In genomic region chr7:100964630-100965029, GRCh38 we compare ENCODE assay signal across 24 cellular contexts. TPM values are rescaled to one million over a fixed set of nuclear protein-coding genes. Genes with fewer than 3 reads are reported as not detected.
A peak's percentile ranks its signal among the peaks of the same experiment; 100 is the strongest.
DNase-seq lines count a peak whose midpoint lies in the region; ATAC-seq, FAIRE-seq and TF ChIP-seq lines count a peak whose summit lies in the region.
"Had no signal": no experiment of that assay in that cellular context is flagged by ENCODE, and none has a peak within 500 bp of the region (broad histone marks: within the 10 kb centered on the region; RNA-seq: fewer than 3 reads in every experiment).

No MANE protein-coding gene starts in this region.

- H4K8ac ChIP-seq in IMR-90 (ENCODE audit: low read depth in 2 of 2, low read length in 2 of 2) (no peak overlapping the region), H1 (ENCODE audit: extremely low read depth, insufficient read depth, low read length) (no peak overlapping the region)

- H3K9me3 ChIP-seq in IMR-90 (ENCODE audit: control insufficient read depth, insufficient read depth, low read length) = no peaks in the 10 kb centered on the region; the same call in 1 of the 2 replicates
- no peaks in the 10 kb centered on the region for H3K9me3 ChIP-seq in H1 (ENCODE audit: insufficient read depth in 2 of 2, low read depth in 1 of 2, low read length in 1 of 2)
- H3K9me3 ChIP-seq in kidney (ENCODE audit: control insufficient read depth in 1 of 2, low read length in 2 of 2) = no peaks in the 10 kb centered on the region
- H3K9me3 ChIP-seq in psoas muscle = no peaks in the 10 kb centered on the region
- no peaks in the 10 kb centered on the region for H3K9me3 ChIP-seq in adrenal gland (replicated peaks in 1 of 3)
- H3K9me3 ChIP-seq: SK-N-SH had no signal

- H3K23me2 ChIP-seq in H1 (ENCODE audit: low read depth, low read length) = peaks cover 9% of the 10 kb centered on the region; the same call in 1 of the 2 replicates

- intact Hi-C loops in IMR-90 (cut with micrococcal nuclease) (no loop called here), kidney (cut with DNase I) (no loop called here), psoas muscle (cut with DNase I) (loop anchor here in 1 of 2 donors (5.0 kb wide), 1 partner anchor 93 kb away; no protein-coding TSS in a partner anchor), adrenal gland (cut with DNase I) (loop anchor here in 1 of 2 donors (5.0 kb wide), 1 partner anchor 113 kb away; no protein-coding TSS in a partner anchor)

- in situ Hi-C loops in IMR-90 (cut with MboI; ENCODE audit: low sequenced_read_pairs) = loop anchor here (5.0 to 25.0 kb wide), 2 partner anchors 98 to 498 kb away; no protein-coding TSS in a partner anchor

- H2BK120ac ChIP-seq in IMR-90 (ENCODE audit: low read depth, low read length) (no peak overlapping the region), H1 (replicated peaks; ENCODE audit: low read depth, low read length) (no peak overlapping the region)

- no peak for FAIRE-seq in H1 (lab: Jason Lieb, UNC)
- FAIRE-seq in kidney (lab: Jason Lieb, UNC) = no peak

- H3K4me1 ChIP-seq in IMR-90 (ENCODE audit: control insufficient read depth, insufficient read depth, low read length) = no peaks in the 10 kb centered on the region
- H3K4me1 ChIP-seq in H1 (replicated peaks in 1 of 4; ENCODE audit: control insufficient read depth in 3 of 4, insufficient read depth in 4 of 4, low read length in 3 of 4) = peaks cover 4 to 32% (median 26%) of the 10 kb centered on the region in 4 experiments
- peaks cover 0 to 6% of the 10 kb centered on the region in 2 donors for H3K4me1 ChIP-seq in kidney (ENCODE audit: control insufficient read depth in 1 of 2, insufficient read depth in 1 of 2, low read depth in 1 of 2, low read length in 2 of 2)
- peaks cover 7% of the 10 kb centered on the region for H3K4me1 ChIP-seq in psoas muscle
- H3K4me1 ChIP-seq in adrenal gland (replicated peaks in 1 of 2) = peaks cover 0 to 12% of the 10 kb centered on the region in 2 donors

- dilution Hi-C loops in IMR-90 (cut with HindIII; ENCODE audit: low sequenced_read_pairs, unreplicated experiment) = no loop called here

- H3K27ac ChIP-seq in IMR-90 (ENCODE audit: insufficient read depth, low read length) = no peak overlapping the region
- H3K27ac ChIP-seq in H1 (ENCODE audit: low read depth, low read length) = no peak overlapping the region
- no peak overlapping the region for H3K27ac ChIP-seq in kidney (ENCODE audit: low read depth in 2 of 2, low read length in 2 of 2)
- no peak overlapping the region for H3K27ac ChIP-seq in psoas muscle
- no peak overlapping the region for H3K27ac ChIP-seq in adrenal gland
- H3K27ac ChIP-seq: BLaER1 treated with 17β-estradiol and CSF1 and Interleukin-3, amounts not matched to agents 10 nM and 100 nM; HL-60; KMS-11; RWPE1 had no signal

- H4K5ac ChIP-seq in IMR-90 (ENCODE audit: low read depth, low read length) (no peak overlapping the region), H1 (ENCODE audit: insufficient read length, low read depth, low read length) (no peak overlapping the region)

- peaks cover 63% of the 10 kb centered on the region for H3K27me3 ChIP-seq in IMR-90 (ENCODE audit: control insufficient read depth, insufficient read depth, low read length)
- peaks cover 3 to 18% (median 14%) of the 10 kb centered on the region in 4 experiments for H3K27me3 ChIP-seq in H1 (replicated peaks in 1 of 4; ENCODE audit: control insufficient read depth in 3 of 4, extremely low read depth in 1 of 4, insufficient read depth in 3 of 4, low read length in 3 of 4)
- peaks cover 0 to 80% (median 20%) of the 10 kb centered on the region in 3 donors for H3K27me3 ChIP-seq in psoas muscle (ENCODE audit: insufficient read depth in 3 of 3, low read length in 2 of 3)
- peaks cover 62% of the 10 kb centered on the region for H3K27me3 ChIP-seq in adrenal gland

- no peak overlapping the region for H3K4me3 ChIP-seq in IMR-90 (ENCODE audit: insufficient read depth, low read depth, low read length)
- peak overlapping the region in 1 of 4 experiments; percentile 64; a peak in 1 of 8 replicates for H3K4me3 ChIP-seq in H1 (ENCODE audit: extremely low read depth in 1 of 4, insufficient read depth in 2 of 4, low read depth in 3 of 4, low read length in 4 of 4)
- no peak overlapping the region for H3K4me3 ChIP-seq in kidney (ENCODE audit: low read length in 2 of 2)
- no peak overlapping the region for H3K4me3 ChIP-seq in psoas muscle
- no peak overlapping the region for H3K4me3 ChIP-seq in adrenal gland
- H3K4me3 ChIP-seq: BLaER1 treated with 17β-estradiol and CSF1 and Interleukin-3, amounts not matched to agents 10 nM and 100 nM had no signal

- H2BK15ac ChIP-seq in IMR-90 (ENCODE audit: low read depth, low read length) (no peak overlapping the region), H1 (ENCODE audit: low read length) (no peak overlapping the region)

- TF ChIP-seq RAD21 in IMR-90 (IDR thresholded peaks at IDR 0.05; ENCODE audit: low read length) (no peak), H1 (IDR thresholded peaks at IDR 0.05 in 1 of 2, conservative IDR thresholded peaks at IDR 0.05 in 1 of 2; ENCODE audit: low read depth in 2 of 2, low read length in 2 of 2) (no peak)

- no peak overlapping the region for H2BK5ac ChIP-seq in IMR-90 (ENCODE audit: low read depth, low read length, poor library complexity, severe bottlenecking)
- no peak overlapping the region for H2BK5ac ChIP-seq in H1 (ENCODE audit: low read depth, low read length)

- DNase-seq in Daoy (ENCODE audit: low read depth) (peak; percentile 23), IMR-90 (no peak), H1 (ENCODE audit: low read depth in 1 of 2, low spot score in 2 of 2) (no peak), kidney (peak; percentile 78), psoas muscle (no peak), adrenal gland (no peak)
- no peak for DNase-seq in stimulated activated naive CD4-positive, alpha-beta T cell (lab: John Stamatoyannopoulos, UW)
- DNase-seq: 8988T; CD4-positive, alpha-beta memory T cell; DND-41; HCEC 1CT; NCI-H1105; NCI-H2029 treated with DMSO at 0.1 percent for 48 hours; NCI-H226; NCI-H510A treated with DMSO at 0.1 percent for 48 hours; NCI-H774; NK-92 treated with Interleukin-12 subunit alpha and Interleukin-12 subunit beta, amount 100 ng/mL, for 24 hours; SIG-M5 had no signal

- CTCF ChIA-PET in IMR-90 (lab: Yijun Ruan, JAX) (no interaction called here), H1 (lab: Charles Lee; ENCODE audit: partially characterized antibody) (interaction anchor here (0.8 to 1.7 kb wide), 3 partner anchors 60 to 95 kb away, joined by 3 to 8 read pairs (median 5); no protein-coding TSS in a partner anchor)

- H3K79me1 ChIP-seq in IMR-90 (ENCODE audit: low read depth in 1 of 2, low read length in 2 of 2) (no peaks in the 10 kb centered on the region), H1 (ENCODE audit: low read depth, low read length) (no peaks in the 10 kb centered on the region; the same call in 1 of the 2 replicates)

- ATAC-seq in IMR-90 (ENCODE audit: low read depth) (no peak), psoas muscle (no peak)

- H3K4me2 ChIP-seq in IMR-90 (ENCODE audit: low read depth, low read length) (no peak overlapping the region), H1 (ENCODE audit: insufficient read depth in 1 of 2, low read depth in 2 of 2, low read length in 2 of 2) (peak overlapping the region; percentile 65 to 88)
- H3K4me2 ChIP-seq: BLaER1 treated with 17β-estradiol and CSF1 and Interleukin-3, amounts not matched to agents 10 nM and 100 nM; KMS-11; SK-N-SH had no signal

- H3K18ac ChIP-seq in IMR-90 (ENCODE audit: low read depth, low read length) = no peak overlapping the region
- H3K18ac ChIP-seq in H1 (ENCODE audit: extremely low read depth, low read length) = no peak overlapping the region

- H2AFZ ChIP-seq in IMR-90 (replicated peaks; ENCODE audit: low read length, poor library complexity) (peak overlapping the region; percentile 16), H1 (ENCODE audit: low read length) (no peak overlapping the region)

- H3K56ac ChIP-seq in IMR-90 (ENCODE audit: extremely low read depth, insufficient read depth, low read length) (no peak overlapping the region), H1 (replicated peaks; ENCODE audit: insufficient read length, low read depth, low read length) (no peak overlapping the region)

- H3K23ac ChIP-seq in IMR-90 (ENCODE audit: low read depth, low read length) = no peak overlapping the region
- H3K23ac ChIP-seq in H1 (ENCODE audit: insufficient read length) = no peak overlapping the region

- H3K4ac ChIP-seq in IMR-90 (ENCODE audit: low read depth, low read length) = no peak overlapping the region
- no peak overlapping the region for H3K4ac ChIP-seq in H1 (replicated peaks; ENCODE audit: insufficient read length, low read depth, low read length)

- H2AK5ac ChIP-seq in IMR-90 (ENCODE audit: low read depth, low read length) (no peak overlapping the region), H1 (ENCODE audit: low read depth, low read length) (no peak overlapping the region)

- H4K20me1 ChIP-seq in IMR-90 (ENCODE audit: insufficient read depth, low read length) (no peaks in the 10 kb centered on the region; the same call in 1 of the 2 replicates), H1 (replicated peaks in 1 of 2; ENCODE audit: control insufficient read depth in 1 of 2, insufficient read depth in 2 of 2, low read length in 2 of 2) (peaks cover 2 to 7% of the 10 kb centered on the region in 2 experiments)

- no peak overlapping the region for H3K14ac ChIP-seq in IMR-90 (replicated peaks; ENCODE audit: low read depth, low read length)
- no peak overlapping the region for H3K14ac ChIP-seq in H1 (ENCODE audit: insufficient read length)

- no peak overlapping the region for H2BK20ac ChIP-seq in IMR-90 (ENCODE audit: low read depth, low read length)
- no peak overlapping the region for H2BK20ac ChIP-seq in H1 (ENCODE audit: low read length)

- H2BK12ac ChIP-seq in H1 (ENCODE audit: low read depth, low read length) = no peak overlapping the region

- 56% methylated on average over 6 of the region's 7 CpGs; no CpG with 5 or more reads in 1 of the 2 experiments for WGBS in IMR-90 (ENCODE audit: extremely low coverage in 2 of 2, insufficient read length in 1 of 2), 2 experiments
- WGBS in H1 (ENCODE audit: extremely low coverage in 1 of 2, insufficient coverage in 1 of 2, insufficient read length in 1 of 2, insufficient replicate concordance in 2 of 2, low coverage in 1 of 2, low lambda C conversion rate in 2 of 2, missing lambda C conversion rate in 1 of 2), 2 experiments = 70% methylated on average over 7 of the region's 7 CpGs; no CpG with 5 or more reads in 1 of the 2 experiments
- 33 to 42% (median 35%) methylated on average over 7 of the region's 7 CpGs for WGBS in psoas muscle, 3 donors
- 31 to 61% (median 40%) methylated on average over 5 to 7 of the region's 7 CpGs for WGBS in adrenal gland, 4 donors

- no peaks in the 10 kb centered on the region for H3K9me1 ChIP-seq in IMR-90 (ENCODE audit: insufficient read depth, low read length)

- H3K36me3 ChIP-seq in IMR-90 (ENCODE audit: control insufficient read depth, insufficient read depth, low read length) (no peaks in the 10 kb centered on the region), H1 (ENCODE audit: control insufficient read depth in 2 of 4, insufficient read depth in 4 of 4, low read length in 3 of 4) (no peaks in the 10 kb centered on the region), kidney (ENCODE audit: control insufficient read depth in 1 of 2, insufficient read depth in 2 of 2, low read length in 2 of 2) (no peaks in the 10 kb centered on the region), psoas muscle (ENCODE audit: insufficient read depth in 1 of 2, low read depth in 1 of 2) (no peaks in the 10 kb centered on the region), adrenal gland (replicated peaks in 1 of 2) (no peaks in the 10 kb centered on the region)
- H3K36me3 ChIP-seq: BLaER1 treated with 17β-estradiol and CSF1 and Interleukin-3, amounts not matched to agents 10 nM and 100 nM had no signal

- TF ChIP-seq EP300 in H1 (IDR thresholded peaks at IDR 0.05; ENCODE audit: borderline replicate concordance in 1 of 2, low read depth in 2 of 2, low read length in 2 of 2) = no peak

- TF ChIP-seq CTCF in IMR-90 (conservative IDR thresholded peaks at IDR 0.05; ENCODE audit: low read depth, low read length) = no peak
- TF ChIP-seq CTCF in H1 (IDR thresholded peaks at IDR 0.05; ENCODE audit: control extremely low read depth in 1 of 3, insufficient read depth in 1 of 3, low read depth in 1 of 3, low read length in 3 of 3) = no peak
- TF ChIP-seq CTCF in kidney (IDR thresholded peaks at IDR 0.05; ENCODE audit: borderline replicate concordance, extremely low read depth, insufficient read depth) = no peak
- no peak for TF ChIP-seq CTCF in psoas muscle (IDR thresholded peaks at IDR 0.05)
- no peak for TF ChIP-seq CTCF in adrenal gland (IDR thresholded peaks at IDR 0.05)

- BruUV-seq in IMR-90 (replicated peaks; lab: Mats Ljungman, UMichigan) = no TSS peak

- no peak overlapping the region for H3K9ac ChIP-seq in IMR-90 (ENCODE audit: low read depth, low read length)
- no peak overlapping the region for H3K9ac ChIP-seq in H1 (replicated peaks in 1 of 4; ENCODE audit: extremely low read depth in 1 of 4, low read depth in 3 of 4, low read length in 3 of 4)
- H3K9ac ChIP-seq in kidney (ENCODE audit: low read length in 2 of 2) = no peak overlapping the region
- H3K9ac ChIP-seq: BLaER1 treated with 17β-estradiol and CSF1 and Interleukin-3, amounts not matched to agents 10 nM and 100 nM; KMS-11; SK-N-SH had no signal

- H2AK9ac ChIP-seq in IMR-90 (replicated peaks; ENCODE audit: low read depth, low read length, poor library complexity) = no peak overlapping the region

- H3K79me2 ChIP-seq in H1 (ENCODE audit: control insufficient read depth in 1 of 2, insufficient read depth in 2 of 2, low read length in 2 of 2) = no peaks in the 10 kb centered on the region

- TF ChIP-seq POLR2A in IMR-90 (IDR thresholded peaks at IDR 0.05; ENCODE audit: low read depth, low read length) (no peak), H1 (IDR thresholded peaks at IDR 0.05; ENCODE audit: control extremely low read depth in 1 of 2, low read depth in 2 of 2, low read length in 2 of 2) (no peak), adrenal gland (IDR thresholded peaks at IDR 0.05) (no peak)

- H4K91ac ChIP-seq in IMR-90 (ENCODE audit: insufficient read depth, low read depth, low read length) (no peak overlapping the region), H1 (replicated peaks; ENCODE audit: insufficient read length, low read length) (no peak overlapping the region)

- POLR2A ChIA-PET in IMR-90 (lab: Charles Lee; ENCODE audit: unreplicated experiment) (no interaction called here), H1 (lab: Charles Lee; ENCODE audit: partially characterized antibody) (interaction anchor here (0.6 to 2.6 kb wide), 4 partner anchors 13 to 135 kb away, joined by 3 to 15 read pairs (median 7); partner anchors contain the start of gene UFSP1)

RNA-seq across cellular contexts. Expression of gene MUC12, which starts 4.7 kb away (rescaled TPM):
- total RNA-seq in Daoy (2014; rRNA removed; shearing (Covaris generic)) = 1.4 and 8.7 TPM in 2 replicates
- not detected in 2 replicates for total RNA-seq in IMR-90 (2012; rRNA removed)
- 4.0 and 4.1 TPM in 2 replicates for polyA plus RNA-seq in IMR-90 (2012; rRNA removed)
- 0.86 and 3.5 TPM in 2 replicates for polyA plus RNA-seq in IMR-90 (2012; cell fraction: cytosol; rRNA removed)
- 5.4 and 5.6 TPM in 2 replicates for polyA plus RNA-seq in IMR-90 (2012; cell fraction: nucleus; rRNA removed; ENCODE audit: low replicate concordance)
- 7.0 and 7.7 TPM in 2 replicates for total RNA-seq in H1 (2021; fragmentation: NEBNext Ultra II Directional; extraction: Animal tissue kit (Norgen Biotek cat#: 25700))
- polyA plus RNA-seq in H1 (2011; rRNA removed) = 13.5 and 16.2 TPM in 2 replicates
- 8.4 TPM for polyA plus RNA-seq in H1 (2011; cell fraction: cytosol; rRNA removed)
- 8.0 TPM for polyA plus RNA-seq in H1 (2011; cell fraction: nucleus; rRNA removed)
- polyA plus RNA-seq in H1 (2012, experiment 1 of 2) = 8.9 to 12.8 TPM (median 11.4 TPM) in 4 replicates
- polyA plus RNA-seq in H1 (2012, experiment 2 of 2) = 20.3 TPM
- polyA plus RNA-seq in H1 (2013, experiment 1 of 2) = 11.1 TPM
- 10.6 TPM for polyA plus RNA-seq in H1 (2013, experiment 2 of 2)
- polyA minus RNA-seq in H1 (2011; rRNA and poly(A)+ RNA removed) = 1.1 and 1.3 TPM in 2 replicates
- polyA minus RNA-seq in H1 (2011; cell fraction: cytosol; rRNA and poly(A)+ RNA removed) = 2.6 TPM
- 2.5 TPM for polyA minus RNA-seq in H1 (2011; cell fraction: nucleus; rRNA and poly(A)+ RNA removed)
- total RNA-seq in kidney = 3.8 TPM
- polyA plus RNA-seq in kidney (ENCODE audit: insufficient read depth, low read depth, low replicate concordance) = not detected
- total RNA-seq in psoas muscle = under 1 TPM in 2 of 4 donors, not detected in 2; 0.02 to 0.13 TPM
- polyA plus RNA-seq in psoas muscle = under 1 TPM in 1 of 3 donors, not detected in 2; 0.09 TPM
- under 1 TPM in 4 of 8 donors, not detected in 4; 0.07 to 0.77 (median 0.49) TPM for total RNA-seq in adrenal gland
- polyA plus RNA-seq in adrenal gland = 1 to 10 TPM in 2 of 3 donors, under 1 TPM in 1; 0.44 to 3.3 (median 3.0) TPM
- total RNA-seq: CD4-positive, alpha-beta memory T cell; G401 had no signal
- polyA plus RNA-seq: SK-N-SH had no signal

RNA-seq across cellular contexts. Expression of gene MUC3A, which starts 15.3 kb away (rescaled TPM):
- total RNA-seq in Daoy (2014; rRNA removed; shearing (Covaris generic)) = not detected in 2 replicates
- total RNA-seq in IMR-90 (2012; rRNA removed) (not detected in 2 replicates), kidney (39.1 TPM), psoas muscle (under 1 TPM; 0.10 to 0.79 (median 0.30) TPM), adrenal gland (under 1 TPM in 3 of 8 donors, not detected in 5; 0.04 to 0.91 (median 0.38) TPM)
- polyA plus RNA-seq in IMR-90 (2012; rRNA removed) (0.05 TPM in 1 of 2 replicates, not detected in the other), H1 (2011; rRNA removed) (15.4 and 27.2 TPM in 2 replicates), kidney (ENCODE audit: insufficient read depth, low read depth, low replicate concordance) (0.65 TPM), psoas muscle (under 1 TPM; 0.22 to 0.37 (median 0.30) TPM), adrenal gland (under 1 TPM; 0.05 to 0.17 (median 0.16) TPM)
- not detected in 2 replicates for polyA plus RNA-seq in IMR-90 (2012; cell fraction: cytosol; rRNA removed)
- 0.03 TPM in 1 of 2 replicates, not detected in the other for polyA plus RNA-seq in IMR-90 (2012; cell fraction: nucleus; rRNA removed; ENCODE audit: low replicate concordance)
- total RNA-seq in H1 (2021; fragmentation: NEBNext Ultra II Directional; extraction: Animal tissue kit (Norgen Biotek cat#: 25700)) = 43.9 and 44.6 TPM in 2 replicates
- 7.0 TPM for polyA plus RNA-seq in H1 (2011; cell fraction: cytosol; rRNA removed)
- polyA plus RNA-seq in H1 (2011; cell fraction: nucleus; rRNA removed) = 15.8 TPM
- 34.2 to 38.8 TPM (median 37.1 TPM) in 4 replicates for polyA plus RNA-seq in H1 (2012, experiment 1 of 2)
- polyA plus RNA-seq in H1 (2012, experiment 2 of 2) = 39.8 TPM
- polyA plus RNA-seq in H1 (2013, experiment 1 of 2) = 64.8 TPM
- polyA plus RNA-seq in H1 (2013, experiment 2 of 2) = 68.9 TPM
- 5.2 and 12.2 TPM in 2 replicates for polyA minus RNA-seq in H1 (2011; rRNA and poly(A)+ RNA removed)
- polyA minus RNA-seq in H1 (2011; cell fraction: cytosol; rRNA and poly(A)+ RNA removed) = 13.4 TPM
- polyA minus RNA-seq in H1 (2011; cell fraction: nucleus; rRNA and poly(A)+ RNA removed) = 7.9 TPM
- total RNA-seq: CD4-positive, alpha-beta memory T cell; G401 had no signal
- polyA plus RNA-seq: CD4-positive, alpha-beta memory T cell had no signal

RNA-seq across cellular contexts. Expression of gene MUC17, which starts 55.3 kb away (rescaled TPM):
- not detected in 2 replicates for total RNA-seq in Daoy (2014; rRNA removed; shearing (Covaris generic))
- total RNA-seq in IMR-90 (2012; rRNA removed) (not detected in 2 replicates), kidney (not detected), psoas muscle (under 1 TPM in 1 of 4 donors, not detected in 3; 0.02 TPM), adrenal gland (not detected)
- polyA plus RNA-seq in IMR-90 (2012; rRNA removed) (under 0.01 TPM in 1 of 2 replicates, not detected in the other), H1 (2011; rRNA removed) (0.02 TPM in 2 replicates), kidney (ENCODE audit: insufficient read depth, low read depth, low replicate concordance) (not detected), psoas muscle (under 1 TPM in 1 of 3 donors, not detected in 2; 0.03 TPM), adrenal gland (not detected)
- polyA plus RNA-seq in IMR-90 (2012; cell fraction: cytosol; rRNA removed) = not detected in 2 replicates
- polyA plus RNA-seq in IMR-90 (2012; cell fraction: nucleus; rRNA removed; ENCODE audit: low replicate concordance) = under 0.01 TPM in 1 of 2 replicates, not detected in the other
- not detected in 2 replicates for total RNA-seq in H1 (2021; fragmentation: NEBNext Ultra II Directional; extraction: Animal tissue kit (Norgen Biotek cat#: 25700))
- under 0.01 TPM for polyA plus RNA-seq in H1 (2011; cell fraction: cytosol; rRNA removed)
- 0.01 TPM for polyA plus RNA-seq in H1 (2011; cell fraction: nucleus; rRNA removed)
- polyA plus RNA-seq in H1 (2012, experiment 1 of 2) = not detected in 4 replicates
- not detected for polyA plus RNA-seq in H1 (2012, experiment 2 of 2)
- under 0.01 TPM for polyA plus RNA-seq in H1 (2013, experiment 1 of 2)
- polyA plus RNA-seq in H1 (2013, experiment 2 of 2) = under 0.01 TPM
- 0.03 and 0.05 TPM in 2 replicates for polyA minus RNA-seq in H1 (2011; rRNA and poly(A)+ RNA removed)
- not detected for polyA minus RNA-seq in H1 (2011; cell fraction: cytosol; rRNA and poly(A)+ RNA removed)
- 0.10 TPM for polyA minus RNA-seq in H1 (2011; cell fraction: nucleus; rRNA and poly(A)+ RNA removed)
- total RNA-seq: CD4-positive, alpha-beta memory T cell; G401 had no signal
- polyA plus RNA-seq: CD4-positive, alpha-beta memory T cell; SK-N-SH had no signal

Comparison
In these comparisons a context has a peak if more than half of its experiments do, and no peak if none do; other contexts are left out.
1. DNase-seq: peak in Daoy (single experiment) and kidney (single experiment); none in IMR-90 (single experiment), H1 (0 of 2), psoas muscle (0 of 2), stimulated activated naive CD4-positive, alpha-beta T cell (0 of 6) and adrenal gland (0 of 7).
2. RNA of gene MUC3A, which starts 15.3 kb away (total RNA-seq): 43.9 to 44.6 TPM in H1 and 39.1 TPM in kidney (single experiment); 0.10 to 0.79 TPM in psoas muscle, not detected in Daoy, not detected in IMR-90 and 0.04 to 0.91 TPM in adrenal gland; every median in the first group is over 10 times any median in the second.